In the genomic region with DNA sequence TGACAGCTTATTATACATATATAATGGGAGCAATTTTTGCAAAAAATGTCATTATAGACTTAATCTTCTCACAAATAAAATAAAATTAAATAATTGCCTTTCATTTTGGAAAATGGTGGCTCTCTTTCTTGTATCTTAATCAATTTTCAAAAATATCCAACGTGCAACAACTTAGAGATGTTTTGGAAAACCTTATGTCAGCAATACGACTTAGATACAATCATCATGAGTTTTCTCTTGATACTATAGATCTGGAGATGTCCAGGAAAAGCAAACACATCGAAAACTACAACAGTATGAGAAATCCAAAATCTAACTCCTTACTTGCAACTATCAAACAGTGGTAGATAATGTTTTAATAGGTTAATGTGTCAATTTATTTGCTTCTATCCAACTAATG, we compare ENCODE assay signal across 11 cellular contexts.
"Had no signal": no experiment of that assay in that cellular context is flagged by ENCODE, and none has a peak within 500 bp of the region (broad histone marks: within the 10 kb centered on the region; RNA-seq: fewer than 3 reads in every experiment).

No MANE protein-coding gene starts in this region.

- H3K4me2 ChIP-seq: GM23338 had no signal

- H3K36me3 ChIP-seq: HAP-1 had no signal

- DNase-seq: GM23248, GOT3, H7, H9, HCEC 1CT, HFFc6 had no signal

- H2AFZ ChIP-seq: GM23248, GM23338 had no signal

- ATAC-seq: GM23338, HCT116 had no signal

- H3K4me3 ChIP-seq: GM23248, GM23338, HAP-1 had no signal

- H3K9me3 ChIP-seq: HAP-1 had no signal

- H3K27ac ChIP-seq: GM23248 had no signal

- H3K9ac ChIP-seq: GM23248 had no signal

- FAIRE-seq: H1, H54 had no signal
